14 cellular contexts compared by ENCODE assay signal in genomic region chr16:14132696-14133048, GRCh38.
DNase-seq lines count a peak whose midpoint lies in the region; ATAC-seq and TF ChIP-seq lines count a peak whose summit lies in the region.
"Had no signal": no experiment of that assay in that cellular context is flagged by ENCODE, and none has a peak within 500 bp of the region (broad histone marks: within the 10 kb centered on the region; RNA-seq: fewer than 3 reads in every experiment).

No MANE protein-coding gene starts in this region.

- TF ChIP-seq POLR2A in breast epithelium (IDR thresholded peaks at IDR 0.05), result no peak

- no peaks in the 10 kb centered on the region for H3K9me3 ChIP-seq in breast epithelium
- H3K9me3 ChIP-seq: heart right ventricle had no signal

- H3K4me1 ChIP-seq in breast epithelium, result no peaks in the 10 kb centered on the region

- peak; percentile 82 for ATAC-seq in HG02973 (IDR thresholded peaks at IDR 0.05; ENCODE audit: unreplicated experiment)
- no peak for ATAC-seq in HG03457 (IDR thresholded peaks at IDR 0.05; ENCODE audit: unreplicated experiment)
- no peak for ATAC-seq in GM21526 (IDR thresholded peaks at IDR 0.05; ENCODE audit: low FRiP score, unreplicated experiment)
- ATAC-seq: heart right ventricle had no signal

- H3K27me3 ChIP-seq in breast epithelium, result no peaks in the 10 kb centered on the region
- H3K27me3 ChIP-seq: dorsolateral prefrontal cortex, heart right ventricle had no signal

- DNase-seq in GM19238 (ENCODE audit: insufficient read length, low spot score), result peak; percentile 19
- peak; percentile 33 for DNase-seq in epithelial cell of esophagus (ENCODE audit: low read depth)
- DNase-seq in breast epithelium (ENCODE audit: low spot score in 2 of 2), result no peak
- DNase-seq in NCI-H524 (lab: John Stamatoyannopoulos, UW), result no peak
- DNase-seq: activated CD8-positive, alpha-beta memory T cell treated with anti-CD3 and anti-CD28 coated beads for 24 hours; activated naive CD8-positive, alpha-beta T cell treated with anti-CD3 and anti-CD28 coated beads, Interleukin-2, amount 10 ng/mL, durations not matched to agents 7 days and 5 days; dorsolateral prefrontal cortex; heart right ventricle; mammary epithelial cell; NCI-H1436 treated with DMSO at 0.1 percent for 48 hours; stimulated activated naive CD4-positive, alpha-beta T cell treated with Interleukin-2 at 50 U/mL for 16 hours had no signal

- no peak for TF ChIP-seq CTCF in epithelial cell of esophagus (IDR thresholded peaks at IDR 0.05; ENCODE audit: insufficient read depth, low read depth, low read length, missing control alignments)
- TF ChIP-seq CTCF in breast epithelium (IDR thresholded peaks at IDR 0.05), result no peak

- no peak overlapping the region for H3K27ac ChIP-seq in breast epithelium
- H3K27ac ChIP-seq: dorsolateral prefrontal cortex, heart right ventricle had no signal

- no peaks in the 10 kb centered on the region for H3K36me3 ChIP-seq in breast epithelium
- H3K36me3 ChIP-seq: heart right ventricle had no signal

- intact Hi-C loops in breast epithelium (cut with DNase I; ENCODE audit: low total_unique reads), result no loop called here

- H3K4me3 ChIP-seq in epithelial cell of esophagus (ENCODE audit: low read length) (no peak overlapping the region), breast epithelium (no peak overlapping the region)
- H3K4me3 ChIP-seq: dorsolateral prefrontal cortex, heart right ventricle had no signal

Comparison
In these comparisons a context has a peak if more than half of its experiments do, and no peak if none do; other contexts are left out.
1. DNase-seq: peak in GM19238 (single experiment) and epithelial cell of esophagus (single experiment); none in breast epithelium (0 of 2) and NCI-H524 (0 of 2).